In the genomic region with DNA sequence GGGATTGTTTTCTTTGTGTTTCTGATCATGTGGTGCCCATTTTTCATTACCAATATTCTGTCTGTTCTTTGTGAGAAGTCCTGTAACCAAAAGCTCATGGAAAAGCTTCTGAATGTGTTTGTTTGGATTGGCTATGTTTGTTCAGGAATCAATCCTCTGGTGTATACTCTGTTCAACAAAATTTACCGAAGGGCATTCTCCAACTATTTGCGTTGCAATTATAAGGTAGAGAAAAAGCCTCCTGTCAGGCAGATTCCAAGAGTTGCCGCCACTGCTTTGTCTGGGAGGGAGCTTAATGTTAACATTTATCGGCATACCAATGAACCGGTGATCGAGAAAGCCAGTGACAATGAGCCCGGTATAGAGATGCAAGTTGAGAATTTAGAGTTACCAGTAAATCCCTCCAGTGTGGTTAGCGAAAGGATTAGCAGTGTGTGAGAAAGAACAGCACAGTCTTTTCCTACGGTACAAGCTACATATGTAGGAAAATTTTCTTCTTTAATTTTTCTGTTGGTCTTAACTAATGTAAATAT, we compare ENCODE assay signal across 21 cellular contexts.
"Had no signal": no experiment of that assay in that cellular context is flagged by ENCODE, and none has a peak within 500 bp of the region (broad histone marks: within the 10 kb centered on the region; RNA-seq: fewer than 3 reads in every experiment).

No MANE protein-coding gene starts in this region.

- H3K9me3 ChIP-seq: adrenal gland, esophagus squamous epithelium, left lung, pancreas, thyroid gland had no signal

- DNase-seq: activated CD4-positive, alpha-beta T cell treated with anti-CD3 and anti-CD28 coated beads, Interleukin-2, amount 10 ng/mL, durations not matched to agents 24 days and 14 days; activated CD4-positive, CD25-positive, alpha-beta regulatory T cell; activated CD8-positive, alpha-beta memory T cell treated with anti-CD3 and anti-CD28 coated beads, Interleukin-2, amount 50 U/mL, for 4 hours; activated CD8-positive, alpha-beta T cell treated with anti-CD3 and anti-CD28 coated beads, Interleukin-2, amount 10 ng/mL, durations not matched to agents 7 days and 5 days; activated effector memory CD4-positive, alpha-beta T cell treated with anti-CD3 and anti-CD28 coated beads, Interleukin-2, amount 50 U/mL, for 16 hours; activated T-cell treated with anti-CD3 and anti-CD28 coated beads, Interleukin-2, amount 50 U/mL, for 48 hours; adrenal gland; esophagus squamous epithelium; hippocampal formation; islet precursor cell; left lung; naive B cell; pancreas; stimulated activated CD4-positive, alpha-beta T cell treated with anti-CD3 and anti-CD28 coated beads, Interleukin-15, amount 100 ng/mL, for 24 hours; stimulated activated CD4-positive, alpha-beta T cell treated with anti-CD3 and anti-CD28 coated beads, Interleukin-4, amount 100 ng/mL, for 1 hour; stimulated activated naive B cell treated with anti-CD40 and anti-IgM and Interleukin-4, amounts not matched to agents 10 μg/mL and 1 μg/mL and 100 μg/mL, for 72 hours; thyroid gland had no signal

- H3K36me3 ChIP-seq: adrenal gland, cardiac muscle cell, esophagus squamous epithelium, left lung, pancreas, thyroid gland had no signal

- H3K27me3 Mint-ChIP-seq: activated CD4-positive, alpha-beta T cell treated with anti-CD3 and anti-CD28 coated beads, Interleukin-2, amount 10 ng/mL, durations not matched to agents 24 days and 14 days; activated naive CD4-positive, alpha-beta T cell treated with anti-CD3 and anti-CD28 coated beads, Interleukin-2, amount 50 U/mL, for 24 hours; naive B cell had no signal

- H3K4me1 ChIP-seq: adrenal gland, left lung, pancreas, thyroid gland had no signal

- H3K4me1 Mint-ChIP-seq: activated CD4-positive, alpha-beta T cell treated with anti-CD3 and anti-CD28 coated beads, Interleukin-2, amount 10 ng/mL, durations not matched to agents 24 days and 14 days; activated naive CD4-positive, alpha-beta T cell treated with anti-CD3 and anti-CD28 coated beads, Interleukin-2, amount 50 U/mL, for 24 hours; naive B cell; stimulated activated naive B cell treated with anti-CD40 and anti-IgM and Interleukin-4, amounts not matched to agents 10 μg/mL and 1 μg/mL and 100 μg/mL, for 72 hours had no signal

- H3K36me3 Mint-ChIP-seq: activated naive CD4-positive, alpha-beta T cell treated with anti-CD3 and anti-CD28 coated beads, Interleukin-2, amount 50 U/mL, for 24 hours; naive B cell; stimulated activated naive B cell treated with anti-CD40 and anti-IgM and Interleukin-4, amounts not matched to agents 10 μg/mL and 1 μg/mL and 100 μg/mL, for 72 hours had no signal

- H3K27me3 ChIP-seq: cardiac muscle cell, esophagus squamous epithelium, thyroid gland had no signal

- H3K4me3 Mint-ChIP-seq: activated CD4-positive, alpha-beta T cell treated with anti-CD3 and anti-CD28 coated beads, Interleukin-2, amount 10 ng/mL, durations not matched to agents 24 days and 14 days; activated CD8-positive, alpha-beta T cell treated with anti-CD3 and anti-CD28 coated beads, Interleukin-2, amount 10 ng/mL, durations not matched to agents 7 days and 5 days; activated naive CD4-positive, alpha-beta T cell treated with anti-CD3 and anti-CD28 coated beads, Interleukin-2, amount 50 U/mL, for 24 hours; naive B cell; stimulated activated naive B cell treated with anti-CD40 and anti-IgM and Interleukin-4, amounts not matched to agents 10 μg/mL and 1 μg/mL and 100 μg/mL, for 72 hours; T-helper 2 cell treated with Interferon-gamma antibody and Interleukin-4, amounts not matched to agents 5 μg/mL and 100 μg/mL, for 36 hours had no signal

- H3K9me3 Mint-ChIP-seq: activated CD4-positive, alpha-beta T cell treated with anti-CD3 and anti-CD28 coated beads, Interleukin-2, amount 10 ng/mL, durations not matched to agents 24 days and 14 days; activated naive CD4-positive, alpha-beta T cell treated with anti-CD3 and anti-CD28 coated beads, Interleukin-2, amount 50 U/mL, for 24 hours had no signal

- H3K27ac ChIP-seq: adrenal gland, cardiac muscle cell, esophagus squamous epithelium, left lung, pancreas, thyroid gland had no signal

- FAIRE-seq: urothelium cell line had no signal

- H3K4me3 ChIP-seq: adrenal gland, cardiac muscle cell, esophagus squamous epithelium, left lung, pancreas, thyroid gland had no signal

- ATAC-seq: activated CD8-positive, alpha-beta T cell treated with anti-CD3 and anti-CD28 coated beads, Interleukin-2, amount 10 ng/mL, durations not matched to agents 7 days and 5 days; left lung; pancreas; stimulated activated naive B cell treated with anti-CD40 and anti-IgM and Interleukin-4, amounts not matched to agents 10 μg/mL and 1 μg/mL and 100 μg/mL, for 72 hours had no signal

- H3K27ac Mint-ChIP-seq: activated CD4-positive, alpha-beta T cell treated with anti-CD3 and anti-CD28 coated beads, Interleukin-2, amount 10 ng/mL, durations not matched to agents 24 days and 14 days; activated CD8-positive, alpha-beta T cell treated with anti-CD3 and anti-CD28 coated beads, Interleukin-2, amount 10 ng/mL, durations not matched to agents 7 days and 5 days; activated naive CD4-positive, alpha-beta T cell treated with anti-CD3 and anti-CD28 coated beads, Interleukin-2, amount 50 U/mL, for 24 hours; naive B cell; stimulated activated naive B cell treated with anti-CD40 and anti-IgM and Interleukin-4, amounts not matched to agents 10 μg/mL and 1 μg/mL and 100 μg/mL, for 72 hours; T-helper 2 cell treated with Interferon-gamma antibody and Interleukin-4, amounts not matched to agents 5 μg/mL and 100 μg/mL, for 36 hours had no signal
